ENCODE assay signal across 8 cellular contexts in the genomic region with DNA sequence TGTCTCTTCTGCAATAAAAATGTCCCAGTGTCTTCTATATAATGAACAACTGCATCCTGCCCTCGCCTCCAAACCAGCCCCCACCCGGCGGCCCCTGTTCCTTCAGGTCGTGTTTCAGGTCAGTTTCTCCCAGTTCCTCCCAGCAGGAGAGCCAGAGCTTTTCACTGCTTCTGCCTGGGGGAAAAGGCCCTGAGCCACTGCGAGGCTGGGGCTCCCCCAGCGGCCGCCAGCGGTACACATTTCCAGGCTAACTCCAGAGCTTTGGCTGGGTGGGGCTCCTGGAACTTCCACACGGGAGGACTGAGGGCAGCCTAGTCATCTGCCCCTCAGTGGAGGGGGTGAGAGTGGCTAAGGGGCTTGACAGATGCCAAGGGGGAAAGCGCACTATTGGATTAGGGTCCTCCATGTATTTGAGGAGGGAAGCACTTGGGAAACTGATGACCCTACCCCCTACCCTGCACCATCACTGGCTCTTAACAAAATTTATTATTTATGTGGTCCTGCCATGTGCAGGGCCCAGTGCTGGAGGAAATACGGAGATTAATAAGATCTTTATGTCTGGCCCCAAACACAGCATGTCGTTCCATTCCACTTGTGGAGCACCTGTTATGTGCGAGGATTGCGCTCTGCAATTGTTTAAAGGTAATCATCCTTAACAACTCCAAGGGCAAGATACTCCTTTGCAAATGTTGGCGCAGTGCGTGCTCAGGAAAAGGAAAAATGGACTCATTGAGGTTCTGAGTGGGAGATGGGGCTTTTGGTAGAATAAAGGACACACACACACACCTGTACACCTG. TPM values are rescaled to one million over a fixed set of nuclear protein-coding genes. Genes with fewer than 3 reads are reported as not detected.
DNase-seq lines count a peak whose midpoint lies in the region; ATAC-seq and TF ChIP-seq lines count a peak whose summit lies in the region.

No MANE protein-coding gene starts in this region.

- no peaks in the 10 kb centered on the region for H3K79me2 ChIP-seq in PC-3 (ENCODE audit: low read length)

- H3K4me1 ChIP-seq in PC-3 (ENCODE audit: insufficient read depth, low read length) = no peaks in the 10 kb centered on the region

- H3K36me3 Mint-ChIP-seq in Calu3 (ENCODE audit: insufficient read depth, unreplicated experiment) = no peaks in the 10 kb centered on the region

- no peak overlapping the region for H3K27ac Mint-ChIP-seq in Calu3 (ENCODE audit: unreplicated experiment)

- H4K20me1 ChIP-seq in PC-3 (ENCODE audit: low read length) = no peaks in the 10 kb centered on the region

- H3K9me3 Mint-ChIP-seq in Calu3 (ENCODE audit: low read depth, unreplicated experiment) = no peaks in the 10 kb centered on the region

- no peaks in the 10 kb centered on the region for H3K9me2 ChIP-seq in PC-3 (replicated peaks; ENCODE audit: low read length)

- intact Hi-C loops in Calu3 (cut with micrococcal nuclease; ENCODE audit: unreplicated experiment) = loop anchor here (1.0 kb wide), 1 partner anchor 25 kb away; no protein-coding TSS in a partner anchor
- intact Hi-C loops in PC-3 (cut with micrococcal nuclease) = loop anchor here (1.0 kb wide), 1 partner anchor 25 kb away; no protein-coding TSS in a partner anchor
- intact Hi-C loops in sciatic nerve (cut with DNase I) = no loop called here

- peaks cover 11% of the 10 kb centered on the region for H3K4me1 Mint-ChIP-seq in Calu3 (ENCODE audit: low read depth, unreplicated experiment)

- TF ChIP-seq CTCF in Calu3 (IDR thresholded peaks at IDR 0.05; ENCODE audit: unreplicated experiment) (peak; percentile 85), PC-3 (conservative IDR thresholded peaks at IDR 0.05; ENCODE audit: low read depth, low read length) (peak; percentile 89)

- CTCF ChIA-PET in Calu3 (lab: Charles Lee) (interaction anchor here (0.6 to 3.5 kb wide), 15 partner anchors 9 to 482 kb away, joined by 3 to 124 read pairs (median 5); partner anchors contain the start of gene CYS1), PC-3 (lab: Charles Lee) (interaction anchor here (0.6 to 2.6 kb wide), 14 partner anchors 12 to 340 kb away, joined by 3 to 86 read pairs (median 3); no protein-coding TSS in a partner anchor)

- DNase-seq in Calu3 (peak; percentile 80), HuH-7.5 (ENCODE audit: low spot score) (peak; percentile 85), PC-3 (peak; percentile 77), anterior cingulate cortex (lab: John Stamatoyannopoulos, UW) (peak in 45 of 58 donors; percentile 9 to 77 (median 35)), hepatic stellate cell (ENCODE audit: low spot score) (peak; percentile 91), sciatic nerve (ENCODE audit: low spot score) (peak; percentile 77), GDM1 (lab: John Stamatoyannopoulos, UW) (no peak)

- POLR2A ChIA-PET in PC-3 (lab: Charles Lee; ENCODE audit: unreplicated experiment) = interaction anchor here (0.6 to 0.8 kb wide), 3 partner anchors 25 to 366 kb away, joined by 3 to 14 read pairs (median 3); no protein-coding TSS in a partner anchor

- H3K9ac ChIP-seq in PC-3 (ENCODE audit: low read length) = no peak overlapping the region

- H3K36me3 ChIP-seq in PC-3 (ENCODE audit: low read depth, low read length) = no peaks in the 10 kb centered on the region

- H2AFZ ChIP-seq in PC-3 (ENCODE audit: low read length) = no peak overlapping the region

- BruUV-seq in Calu3 (replicated peaks; lab: Mats Ljungman, UMichigan) (no TSS peak), PC-3 (replicated peaks; lab: Mats Ljungman, UMichigan) (no TSS peak)

- H3K27me3 Mint-ChIP-seq in Calu3 (ENCODE audit: unreplicated experiment) = no peaks in the 10 kb centered on the region

- H3K4me3 Mint-ChIP-seq in Calu3 (ENCODE audit: low read depth, unreplicated experiment) = no peak overlapping the region

- peak; percentile 63 for ATAC-seq in GM19452 (IDR thresholded peaks at IDR 0.05; ENCODE audit: unreplicated experiment)
- ATAC-seq in PC-3 = peak; percentile 99
- peak; percentile 92 for ATAC-seq in sciatic nerve

- no peak overlapping the region for H3K27ac ChIP-seq in PC-3 (ENCODE audit: low read length)

- H3F3A ChIP-seq in PC-3 (ENCODE audit: low read length, unreplicated experiment) = no peaks in the 10 kb centered on the region

- H3K9me3 ChIP-seq in PC-3 (ENCODE audit: low read length) = no peaks in the 10 kb centered on the region

- H3K4me2 ChIP-seq in PC-3 (ENCODE audit: low read length) = no peak overlapping the region

- H3K27me3 ChIP-seq in PC-3 (ENCODE audit: low read length) = no peaks in the 10 kb centered on the region

- no peak overlapping the region for H3K4me3 ChIP-seq in PC-3 (ENCODE audit: low read length)

RNA-seq across cellular contexts. Expression of gene CYS1, which starts 17.3 kb away (rescaled TPM):
- total RNA-seq in Calu3 (2022) = 4.8 and 10.0 TPM in 2 replicates
- total RNA-seq in PC-3 (2014; rRNA removed) = 0.12 and 0.15 TPM in 2 replicates
- total RNA-seq in sciatic nerve = 9.3 TPM

RNA-seq across cellular contexts. Expression of gene RRM2, which starts 25.0 kb away (rescaled TPM):
- total RNA-seq in Calu3 (2022) (154 and 168 TPM in 2 replicates), PC-3 (2014; rRNA removed) (229 and 282 TPM in 2 replicates), sciatic nerve (1.0 TPM)

RNA-seq across cellular contexts. Expression of gene KLF11, which starts 54.2 kb away (rescaled TPM):
- total RNA-seq in Calu3 (2022) = 6.9 and 10.5 TPM in 2 replicates
- 13.4 and 14.0 TPM in 2 replicates for total RNA-seq in PC-3 (2014; rRNA removed)
- total RNA-seq in sciatic nerve = 23.5 TPM

Comparison
In these comparisons a context has a peak if more than half of its experiments do, and no peak if none do; other contexts are left out.
1. RNA of gene RRM2, which starts 25.0 kb away (total RNA-seq): 229 to 282 TPM in PC-3 and 154 to 168 TPM in Calu3; 1.0 TPM in sciatic nerve (single experiment); every median in the first group is over 10 times any median in the second.
2. Peak in every context shown above with its lines, with median percentiles within 50 percentile points of each other: ATAC-seq.